Comparison of ENCODE assay signal across 18 cellular contexts in the genomic region with DNA sequence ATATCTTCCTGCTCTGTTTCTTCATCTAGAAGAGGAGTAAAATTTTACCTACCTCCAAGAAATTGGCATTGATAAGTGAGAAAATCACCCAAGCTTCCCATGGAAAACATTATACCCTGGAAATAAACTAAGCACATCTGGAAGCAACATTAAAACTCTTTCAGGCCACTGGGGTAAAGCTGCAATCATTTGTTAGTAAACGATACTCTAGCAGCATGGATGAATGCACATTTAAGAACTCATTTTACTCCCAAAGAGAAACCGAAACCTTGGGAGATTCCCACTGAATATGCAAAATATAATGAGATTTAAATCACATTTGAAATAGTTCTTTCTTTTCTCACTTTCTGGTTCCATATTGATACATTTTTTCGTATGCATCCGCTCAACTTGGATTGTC.
DNase-seq lines count a peak whose midpoint lies in the region; ATAC-seq lines count a peak whose summit lies in the region.
"Had no signal": no experiment of that assay in that cellular context is flagged by ENCODE, and none has a peak within 500 bp of the region (broad histone marks: within the 10 kb centered on the region; RNA-seq: fewer than 3 reads in every experiment).

No MANE protein-coding gene starts in this region.

- no peaks in the 10 kb centered on the region for H3K27me3 ChIP-seq in endocrine pancreas (ENCODE audit: control insufficient read depth, insufficient read depth, low read length)

- H3K4me1 ChIP-seq in endocrine pancreas (ENCODE audit: control insufficient read depth, insufficient read depth, low read length): no peaks in the 10 kb centered on the region

- no peaks in the 10 kb centered on the region for H3K36me3 ChIP-seq in endocrine pancreas (ENCODE audit: control insufficient read depth, insufficient read depth, low read length)

- H3K9me3 ChIP-seq in endocrine pancreas (ENCODE audit: control insufficient read depth, low read length): no peaks in the 10 kb centered on the region

- H3K9ac ChIP-seq in endocrine pancreas (ENCODE audit: control insufficient read depth, insufficient read depth, low read length): no peak overlapping the region

- DNase-seq in NCI-H526 (lab: John Stamatoyannopoulos, UW): peak; percentile 0 to 32
- no peak for DNase-seq in NCI-H526 treated with DMSO at 0.1 percent for 48 hours (lab: John Stamatoyannopoulos, UW)
- DNase-seq in NCI-H2107 treated with DMSO at 0.1 percent for 48 hours (lab: John Stamatoyannopoulos, UW; ENCODE audit: unreplicated experiment): peak; percentile 13
- DNase-seq in renal cortical epithelial cell (ENCODE audit: low read depth): peak; percentile 33
- DNase-seq in GM03348 (ENCODE audit: low spot score): no peak
- DNase-seq: C1 segment of cervical spinal cord; CD8-positive, alpha-beta memory T cell; DMS79; Kasumi-1; NCI-H1105; NCI-H1694 treated with DMSO at 0.1 percent for 48 hours; NCI-H2227 treated with DMSO at 0.1 percent for 48 hours; NCI-H524 treated with DMSO at 0.1 percent for 48 hours; SHP77 had no signal

- ATAC-seq in HG03097 (IDR thresholded peaks at IDR 0.05; ENCODE audit: low FRiP score, unreplicated experiment) (no peak), GM18868 (IDR thresholded peaks at IDR 0.05; ENCODE audit: unreplicated experiment) (no peak)

- H3K4me3 ChIP-seq in endocrine pancreas (ENCODE audit: control insufficient read depth, insufficient read depth, low read length): peak overlapping the region; percentile 59
- H3K4me3 ChIP-seq: SK-N-MC had no signal

Comparison
In these comparisons a context has a peak if more than half of its experiments do, and no peak if none do; other contexts are left out.
1. DNase-seq: peak in NCI-H526 (2 of 2), NCI-H2107 treated with DMSO at 0.1 percent for 48 hours (single experiment) and renal cortical epithelial cell (single experiment); none in NCI-H526 treated with DMSO at 0.1 percent for 48 hours (single experiment) and GM03348 (single experiment).